ENCODE assay signal across 1 cellular context in the genomic region with DNA sequence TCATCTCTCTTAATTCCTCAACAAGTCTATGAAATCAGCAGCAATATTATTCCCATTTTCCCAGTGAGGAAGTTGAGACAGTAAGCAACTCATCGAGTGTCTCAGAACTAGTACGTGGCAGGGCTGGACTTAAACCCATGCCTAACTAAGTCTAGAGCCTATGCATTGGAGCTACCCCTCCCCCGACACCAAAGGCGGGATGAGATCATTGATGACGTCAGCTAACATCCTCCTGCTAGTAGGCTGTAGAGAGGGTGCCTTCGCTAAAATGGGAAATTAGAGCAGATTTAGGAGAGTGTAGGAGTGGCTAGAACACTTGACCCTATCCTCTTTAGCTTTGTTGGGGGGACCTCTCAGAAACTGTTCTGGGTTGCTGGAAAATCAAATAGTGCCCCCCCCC.
TF ChIP-seq lines count a peak whose summit lies in the region.

No MANE protein-coding gene starts in this region.

TF ChIP-seq in K562, 482 proteins besides CTCF, POLR2A, EP300 and RAD21 (continued from another document):
- TF ChIP-seq, protein P1, sequence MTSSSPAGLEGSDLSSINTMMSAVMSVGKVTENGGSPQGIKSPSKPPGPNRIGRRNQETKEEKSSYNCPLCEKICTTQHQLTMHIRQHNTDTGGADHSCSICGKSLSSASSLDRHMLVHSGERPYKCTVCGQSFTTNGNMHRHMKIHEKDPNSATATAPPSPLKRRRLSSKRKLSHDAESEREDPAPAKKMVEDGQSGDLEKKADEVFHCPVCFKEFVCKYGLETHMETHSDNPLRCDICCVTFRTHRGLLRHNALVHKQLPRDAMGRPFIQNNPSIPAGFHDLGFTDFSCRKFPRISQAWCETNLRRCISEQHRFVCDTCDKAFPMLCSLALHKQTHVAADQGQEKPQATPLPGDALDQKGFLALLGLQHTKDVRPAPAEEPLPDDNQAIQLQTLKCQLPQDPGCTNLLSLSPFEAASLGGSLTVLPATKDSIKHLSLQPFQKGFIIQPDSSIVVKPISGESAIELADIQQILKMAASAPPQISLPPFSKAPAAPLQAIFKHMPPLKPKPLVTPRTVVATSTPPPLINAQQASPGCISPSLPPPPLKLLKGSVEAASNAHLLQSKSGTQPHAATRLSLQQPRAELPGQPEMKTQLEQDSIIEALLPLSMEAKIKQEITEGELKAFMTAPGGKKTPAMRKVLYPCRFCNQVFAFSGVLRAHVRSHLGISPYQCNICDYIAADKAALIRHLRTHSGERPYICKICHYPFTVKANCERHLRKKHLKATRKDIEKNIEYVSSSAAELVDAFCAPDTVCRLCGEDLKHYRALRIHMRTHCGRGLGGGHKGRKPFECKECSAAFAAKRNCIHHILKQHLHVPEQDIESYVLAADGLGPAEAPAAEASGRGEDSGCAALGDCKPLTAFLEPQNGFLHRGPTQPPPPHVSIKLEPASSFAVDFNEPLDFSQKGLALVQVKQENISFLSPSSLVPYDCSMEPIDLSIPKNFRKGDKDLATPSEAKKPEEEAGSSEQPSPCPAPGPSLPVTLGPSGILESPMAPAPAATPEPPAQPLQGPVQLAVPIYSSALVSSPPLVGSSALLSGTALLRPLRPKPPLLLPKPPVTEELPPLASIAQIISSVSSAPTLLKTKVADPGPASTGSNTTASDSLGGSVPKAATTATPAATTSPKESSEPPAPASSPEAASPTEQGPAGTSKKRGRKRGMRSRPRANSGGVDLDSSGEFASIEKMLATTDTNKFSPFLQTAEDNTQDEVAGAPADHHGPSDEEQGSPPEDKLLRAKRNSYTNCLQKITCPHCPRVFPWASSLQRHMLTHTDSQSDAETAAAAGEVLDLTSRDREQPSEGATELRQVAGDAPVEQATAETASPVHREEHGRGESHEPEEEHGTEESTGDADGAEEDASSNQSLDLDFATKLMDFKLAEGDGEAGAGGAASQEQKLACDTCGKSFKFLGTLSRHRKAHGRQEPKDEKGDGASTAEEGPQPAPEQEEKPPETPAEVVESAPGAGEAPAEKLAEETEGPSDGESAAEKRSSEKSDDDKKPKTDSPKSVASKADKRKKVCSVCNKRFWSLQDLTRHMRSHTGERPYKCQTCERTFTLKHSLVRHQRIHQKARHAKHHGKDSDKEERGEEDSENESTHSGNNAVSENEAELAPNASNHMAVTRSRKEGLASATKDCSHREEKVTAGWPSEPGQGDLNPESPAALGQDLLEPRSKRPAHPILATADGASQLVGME (CRISPR knock-in tag; IDR thresholded peaks at IDR 0.05), result no peak
- TF ChIP-seq NFE2L1 (tag; IDR thresholded peaks at IDR 0.05; ENCODE audit: borderline replicate concordance, low read depth), result no peak
- TF ChIP-seq, protein P2, sequence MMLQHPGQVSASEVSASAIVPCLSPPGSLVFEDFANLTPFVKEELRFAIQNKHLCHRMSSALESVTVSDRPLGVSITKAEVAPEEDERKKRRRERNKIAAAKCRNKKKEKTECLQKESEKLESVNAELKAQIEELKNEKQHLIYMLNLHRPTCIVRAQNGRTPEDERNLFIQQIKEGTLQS (IDR thresholded peaks at IDR 0.05), result peak; percentile 96
- TF ChIP-seq, protein P2 (CRISPR knock-in tag; conservative IDR thresholded peaks at IDR 0.05), result peak; percentile 80; the same call in 1 of the 2 replicates
